ENCODE assay signal across 8 cellular contexts in genomic region chr9:133114451-133114885, GRCh38. TPM values are rescaled to one million over a fixed set of nuclear protein-coding genes. Genes with fewer than 3 reads are reported as not detected.
DNase-seq lines count a peak whose midpoint lies in the region; ATAC-seq, FAIRE-seq and TF ChIP-seq lines count a peak whose summit lies in the region.

No MANE protein-coding gene starts in this region.

- no peaks in the 10 kb centered on the region for H3K27me3 Mint-ChIP-seq in naive thymus-derived CD8-positive, alpha-beta T cell

- H3K9me3 Mint-ChIP-seq in naive thymus-derived CD8-positive, alpha-beta T cell, result no peaks in the 10 kb centered on the region

- no peak for FAIRE-seq in GM19239 (lab: Jason Lieb, UNC)

- peaks cover 7% of the 10 kb centered on the region for H3K36me3 ChIP-seq in colonic mucosa

- TF ChIP-seq CTCF in C4-2B (conservative IDR thresholded peaks at IDR 0.05), result no peak
- TF ChIP-seq CTCF in colonic mucosa (IDR thresholded peaks at IDR 0.05), result no peak

- no peaks in the 10 kb centered on the region for H3K27me3 ChIP-seq in colonic mucosa

- H3K9me3 ChIP-seq in colonic mucosa, result no peaks in the 10 kb centered on the region

- ATAC-seq in naive thymus-derived CD8-positive, alpha-beta T cell, result no peak
- no peak for ATAC-seq in GM21717 (IDR thresholded peaks at IDR 0.05; ENCODE audit: unreplicated experiment)
- ATAC-seq in HG03565 (IDR thresholded peaks at IDR 0.05; ENCODE audit: unreplicated experiment), result no peak

- H3K9ac ChIP-seq in colonic mucosa (ENCODE audit: low read depth in 2 of 2, low read length in 2 of 2), result peak overlapping the region; percentile 26 to 27

- DNase-seq in LHCN-M2 (ENCODE audit: low read depth) (peak; percentile 62), colonic mucosa (no peak), GM19239 (ENCODE audit: insufficient read length, low spot score) (no peak)
- peak in 1 of 10 donors; percentile 62 for DNase-seq in naive thymus-derived CD8-positive, alpha-beta T cell
- no peak for DNase-seq in stimulated activated CD8-positive, alpha-beta memory T cell treated with anti-CD3 and anti-CD28 coated beads, Interleukin-4, amount 100 ng/mL, for 48 hours

- H3K4me1 Mint-ChIP-seq in naive thymus-derived CD8-positive, alpha-beta T cell, result peaks cover 20 to 63% (median 57%) of the 10 kb centered on the region in 4 donors

- H3K27ac Mint-ChIP-seq in naive thymus-derived CD8-positive, alpha-beta T cell, result peak overlapping the region in 8 of 10 donors; percentile 10 to 89 (median 59)

- H3K27ac ChIP-seq in C4-2B (peak overlapping the region; percentile 93), colonic mucosa (no peak overlapping the region)

- no peak overlapping the region for H3K4me3 ChIP-seq in colonic mucosa

- intact Hi-C loops in colonic mucosa (cut with DNase I), result no loop called here

- H3K4me1 ChIP-seq in colonic mucosa, result peaks cover 33% of the 10 kb centered on the region

- POLR2A ChIA-PET in naive thymus-derived CD8-positive, alpha-beta T cell (lab: Charles Lee), result interaction anchor here (0.7 to 7.4 kb wide), 9 partner anchors 8 to 241 kb away, joined by 3 to 40 read pairs (median 4); partner anchors contain the start of gene GTF3C5

- peaks cover 0 to 16% (median 4%) of the 10 kb centered on the region in 3 donors for H3K36me3 Mint-ChIP-seq in naive thymus-derived CD8-positive, alpha-beta T cell

- H3K4me3 Mint-ChIP-seq in naive thymus-derived CD8-positive, alpha-beta T cell, result peak overlapping the region in 8 of 10 donors; percentile 13 to 73 (median 40)

RNA-seq across cellular contexts. Expression of gene RALGDS, which starts 6.6 kb away (rescaled TPM):
- total RNA-seq in LHCN-M2 (2014; rRNA removed) (15.5 and 17.8 TPM in 2 replicates), colonic mucosa (10 to 100 TPM; 24.2 to 39.7 TPM)
- polyA plus RNA-seq in LHCN-M2 (2012), result 5.9 TPM
- total RNA-seq in naive thymus-derived CD8-positive, alpha-beta T cell, result 10 to 100 TPM; 93.7 to 99.9 TPM
- polyA plus RNA-seq in naive thymus-derived CD8-positive, alpha-beta T cell, result 10 to 100 TPM; 14.1 to 35.5 (median 29.4) TPM

RNA-seq across cellular contexts. Expression of gene GBGT1, which starts 49.2 kb away (rescaled TPM):
- 0.34 and 1.3 TPM in 2 replicates for total RNA-seq in LHCN-M2 (2014; rRNA removed)
- polyA plus RNA-seq in LHCN-M2 (2012), result 0.56 TPM
- 1 to 10 TPM; 4.6 to 4.8 TPM for total RNA-seq in colonic mucosa
- total RNA-seq in naive thymus-derived CD8-positive, alpha-beta T cell, result 1 to 10 TPM; 4.1 to 4.9 TPM
- not detected for polyA plus RNA-seq in naive thymus-derived CD8-positive, alpha-beta T cell

RNA-seq across cellular contexts. Expression of gene CEL, which starts 52.7 kb away (rescaled TPM):
- 0.51 and 0.57 TPM in 2 replicates for total RNA-seq in LHCN-M2 (2014; rRNA removed)
- polyA plus RNA-seq in LHCN-M2 (2012), result 0.23 TPM
- total RNA-seq in colonic mucosa, result 10 to 100 TPM in 1 of 2 donors, under 1 TPM in 1; 0.61 to 16.6 TPM
- total RNA-seq in naive thymus-derived CD8-positive, alpha-beta T cell, result 1 to 10 TPM; 1.3 to 1.6 TPM
- not detected for polyA plus RNA-seq in naive thymus-derived CD8-positive, alpha-beta T cell
